9 cellular contexts compared by ENCODE assay signal in the genomic region with DNA sequence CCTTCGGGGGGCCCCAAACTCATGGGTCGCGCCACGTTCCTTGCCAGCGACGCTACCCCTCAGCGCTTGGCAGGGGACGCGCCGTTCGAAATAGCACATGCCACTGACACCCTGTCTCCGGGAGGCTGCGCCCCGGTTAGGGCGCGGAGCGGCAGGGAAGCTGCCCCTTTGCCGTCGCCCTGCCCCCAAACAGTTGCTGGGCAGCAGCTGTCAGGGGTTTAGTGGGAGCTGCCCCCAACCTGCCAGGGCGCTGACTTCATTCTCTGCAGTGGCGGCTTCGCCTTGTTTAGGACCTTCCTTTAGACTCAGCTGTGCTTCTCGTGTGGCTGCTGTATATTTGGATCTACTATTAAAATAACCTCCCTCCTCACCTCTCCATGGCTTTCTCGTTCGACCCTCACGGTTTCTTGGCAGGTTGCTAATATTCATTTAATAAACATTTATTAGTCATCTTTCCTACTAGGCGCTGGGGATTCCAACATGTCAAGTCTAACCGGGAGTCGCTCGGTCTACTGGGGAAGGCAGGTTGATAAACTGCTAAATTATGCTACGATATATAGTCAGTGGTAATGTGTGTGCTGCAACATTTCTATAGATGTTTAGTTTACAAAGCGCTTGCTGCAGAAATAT. TPM values are rescaled to one million over a fixed set of nuclear protein-coding genes. Genes with fewer than 3 reads are reported as not detected.
DNase-seq lines count a peak whose midpoint lies in the region; ATAC-seq and TF ChIP-seq lines count a peak whose summit lies in the region.
"Had no signal": no experiment of that assay in that cellular context is flagged by ENCODE, and none has a peak within 500 bp of the region (broad histone marks: within the 10 kb centered on the region; RNA-seq: fewer than 3 reads in every experiment).

No MANE protein-coding gene starts in this region.

- peaks cover 12% of the 10 kb centered on the region for H3K36me3 Mint-ChIP-seq in activated CD4-positive, alpha-beta memory T cell treated with anti-CD3 and anti-CD28 coated beads, Interleukin-2, amount 10 ng/mL, durations not matched to agents 7 days and 5 days (ENCODE audit: low read depth)
- no peaks in the 10 kb centered on the region for H3K36me3 Mint-ChIP-seq in natural killer cell

- no peaks in the 10 kb centered on the region for H3K27me3 Mint-ChIP-seq in activated CD4-positive, alpha-beta memory T cell treated with anti-CD3 and anti-CD28 coated beads, Interleukin-2, amount 10 ng/mL, durations not matched to agents 7 days and 5 days
- no peaks in the 10 kb centered on the region for H3K27me3 Mint-ChIP-seq in natural killer cell (ENCODE audit: low read depth in 2 of 2)

- POLR2A ChIA-PET in activated CD4-positive, alpha-beta memory T cell treated with anti-CD3 and anti-CD28 coated beads, Interleukin-2, amount 10 ng/mL, durations not matched to agents 7 days and 5 days (lab: Charles Lee) = interaction anchor here (0.8 to 4.4 kb wide), 18 partner anchors 9 to 477 kb away, joined by 3 to 66 read pairs (median 5); a partner anchor contains a TSS

- no peaks in the 10 kb centered on the region for H3K9me3 Mint-ChIP-seq in activated CD4-positive, alpha-beta memory T cell treated with anti-CD3 and anti-CD28 coated beads, Interleukin-2, amount 10 ng/mL, durations not matched to agents 7 days and 5 days
- no peaks in the 10 kb centered on the region for H3K9me3 Mint-ChIP-seq in natural killer cell

- H3K4me3 ChIP-seq in Jurkat, Clone E6-1 (ENCODE audit: low read length) = peak overlapping the region; percentile 77

- CTCF ChIA-PET in activated CD4-positive, alpha-beta memory T cell treated with anti-CD3 and anti-CD28 coated beads, Interleukin-2, amount 10 ng/mL, durations not matched to agents 7 days and 5 days (lab: Charles Lee) = interaction anchor here (0.8 to 4.9 kb wide), 27 partner anchors 7 to 273 kb away, joined by 3 to 52 read pairs (median 4); a partner anchor contains a TSS

- intact Hi-C loops in natural killer cell (cut with micrococcal nuclease) = loop anchor here (1.0 kb wide), 3 partner anchors 8 to 247 kb away; a partner anchor contains a TSS

- no peak for TF ChIP-seq POLR2A in erythroblast (IDR thresholded peaks at IDR 0.05; ENCODE audit: low read length)

- ATAC-seq in natural killer cell = peak; percentile 16 to 21 (median 17)

- peak overlapping the region; percentile 90 for H3K27ac Mint-ChIP-seq in activated CD4-positive, alpha-beta memory T cell treated with anti-CD3 and anti-CD28 coated beads, Interleukin-2, amount 10 ng/mL, durations not matched to agents 7 days and 5 days
- H3K27ac Mint-ChIP-seq in natural killer cell = peak overlapping the region; percentile 92 to 96

- TF ChIP-seq CTCF in natural killer cell (IDR thresholded peaks at IDR 0.05) = no peak

- DNase-seq in stimulated activated CD4-positive, alpha-beta T cell treated with anti-CD3 and anti-CD28 coated beads, Interleukin-4, amount 100 ng/mL, for 4 hours = peak; percentile 29 to 33
- DNase-seq in stimulated activated CD4-positive, alpha-beta T cell treated with anti-CD3 and anti-CD28 coated beads, Interleukin-4, amount 100 ng/mL, for 1 hour = no peak
- no peak for DNase-seq in Jurkat, Clone E6-1 (ENCODE audit: low read depth, low spot score)
- peak; percentile 44 for DNase-seq in activated CD4-positive, alpha-beta memory T cell treated with anti-CD3 and anti-CD28 coated beads, Interleukin-2, amount 10 ng/mL, durations not matched to agents 7 days and 5 days
- DNase-seq in erythroblast (lab: John Stamatoyannopoulos, UW) = peak; percentile 66 to 72
- peak; percentile 41 for DNase-seq in natural killer cell
- DNase-seq in central memory CD4-positive, alpha-beta T cell = no peak
- DNase-seq in inferior parietal cortex (ENCODE audit: extremely low spot score) = no peak

- H3K4me3 Mint-ChIP-seq in activated CD4-positive, alpha-beta memory T cell treated with anti-CD3 and anti-CD28 coated beads, Interleukin-2, amount 10 ng/mL, durations not matched to agents 7 days and 5 days = peak overlapping the region; percentile 96
- H3K4me3 Mint-ChIP-seq in natural killer cell = peak overlapping the region; percentile 95

- H3K4me1 Mint-ChIP-seq in activated CD4-positive, alpha-beta memory T cell treated with anti-CD3 and anti-CD28 coated beads, Interleukin-2, amount 10 ng/mL, durations not matched to agents 7 days and 5 days = peaks cover 48% of the 10 kb centered on the region
- H3K4me1 Mint-ChIP-seq in natural killer cell = peaks cover 57% of the 10 kb centered on the region in 2 donors

RNA-seq across cellular contexts. Expression of a gene that starts 0.8 kb away (rescaled TPM):
- 139 TPM for polyA plus RNA-seq in Jurkat, Clone E6-1 (2012; ENCODE audit: insufficient read depth, insufficient read length)
- 100 to 1,000 TPM; 101 to 110 TPM for total RNA-seq in activated CD4-positive, alpha-beta memory T cell treated with anti-CD3 and anti-CD28 coated beads, Interleukin-2, amount 10 ng/mL, durations not matched to agents 7 days and 5 days
- total RNA-seq in natural killer cell = 100 to 1,000 TPM in 1 of 3 donors, 10 to 100 TPM in 2; 89.3 to 102 (median 96.8) TPM

RNA-seq across cellular contexts. Expression of a gene that starts 8.3 kb away (rescaled TPM):
- polyA plus RNA-seq in Jurkat, Clone E6-1 (2012; ENCODE audit: insufficient read depth, insufficient read length) = 234 TPM
- 100 to 1,000 TPM in 1 of 2 experiments, 10 to 100 TPM in 1; 99.2 to 103 TPM for total RNA-seq in activated CD4-positive, alpha-beta memory T cell treated with anti-CD3 and anti-CD28 coated beads, Interleukin-2, amount 10 ng/mL, durations not matched to agents 7 days and 5 days
- 10 to 100 TPM; 61.0 to 69.7 (median 67.5) TPM for total RNA-seq in natural killer cell

RNA-seq across cellular contexts. Expression of a gene that starts 9.5 kb away (rescaled TPM):
- 7.6 TPM for polyA plus RNA-seq in Jurkat, Clone E6-1 (2012; ENCODE audit: insufficient read depth, insufficient read length)
- total RNA-seq in activated CD4-positive, alpha-beta memory T cell treated with anti-CD3 and anti-CD28 coated beads, Interleukin-2, amount 10 ng/mL, durations not matched to agents 7 days and 5 days = under 1 TPM in 1 of 2 experiments, not detected in 1; 0.30 TPM
- not detected for total RNA-seq in natural killer cell

RNA-seq across cellular contexts. Expression of a gene that starts 37.2 kb away (rescaled TPM):
- polyA plus RNA-seq in Jurkat, Clone E6-1 (2012; ENCODE audit: insufficient read depth, insufficient read length) = not detected
- total RNA-seq in activated CD4-positive, alpha-beta memory T cell treated with anti-CD3 and anti-CD28 coated beads, Interleukin-2, amount 10 ng/mL, durations not matched to agents 7 days and 5 days = 1 to 10 TPM in 1 of 2 experiments, under 1 TPM in 1; 0.28 to 1.0 TPM
- total RNA-seq in natural killer cell = 10 to 100 TPM; 11.6 to 26.5 (median 20.1) TPM

RNA-seq across cellular contexts. Expression of a gene that starts 47.4 kb away (rescaled TPM):
- not detected for polyA plus RNA-seq in Jurkat, Clone E6-1 (2012; ENCODE audit: insufficient read depth, insufficient read length)
- total RNA-seq in activated CD4-positive, alpha-beta memory T cell treated with anti-CD3 and anti-CD28 coated beads, Interleukin-2, amount 10 ng/mL, durations not matched to agents 7 days and 5 days = under 1 TPM in 1 of 2 experiments, not detected in 1; 0.18 TPM
- under 1 TPM in 1 of 3 donors, not detected in 2; 0.35 TPM for total RNA-seq in natural killer cell
- total RNA-seq: renal cortical epithelial cell had no signal

Comparison
In these comparisons a context has a peak if more than half of its experiments do, and no peak if none do; other contexts are left out.
1. DNase-seq: peak in stimulated activated CD4-positive, alpha-beta T cell treated with anti-CD3 and anti-CD28 coated beads, Interleukin-4, amount 100 ng/mL, for 4 hours (2 of 2), activated CD4-positive, alpha-beta memory T cell treated with anti-CD3 and anti-CD28 coated beads, Interleukin-2, amount 10 ng/mL, durations not matched to agents 7 days and 5 days (single experiment), erythroblast (2 of 2) and natural killer cell (single experiment); none in stimulated activated CD4-positive, alpha-beta T cell treated with anti-CD3 and anti-CD28 coated beads, Interleukin-4, amount 100 ng/mL, for 1 hour (single experiment), Jurkat, Clone E6-1 (single experiment), central memory CD4-positive, alpha-beta T cell (single experiment) and inferior parietal cortex (single experiment).